12 cellular contexts compared by ENCODE assay signal in the genomic region with DNA sequence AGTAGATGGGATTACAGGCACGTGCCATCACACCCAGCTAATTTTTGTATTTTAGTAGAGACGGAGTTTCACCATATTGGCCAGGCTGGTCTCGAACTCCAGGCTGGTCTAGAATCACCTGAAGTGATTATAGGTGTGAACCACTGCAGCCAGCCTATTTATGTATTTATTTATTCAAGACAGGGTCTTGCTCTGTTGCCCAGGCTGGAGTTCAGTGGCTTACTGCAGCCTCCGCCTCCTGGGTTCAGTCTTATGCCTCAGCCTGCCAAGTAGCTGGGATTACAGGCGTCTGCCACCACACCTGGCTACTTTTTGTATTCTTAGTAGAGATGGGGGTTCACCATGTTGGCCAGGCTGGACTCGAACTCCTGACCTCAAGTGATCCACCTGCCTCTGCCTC. TPM values are rescaled to one million over a fixed set of nuclear protein-coding genes. Genes with fewer than 3 reads are reported as not detected.
DNase-seq lines count a peak whose midpoint lies in the region; ATAC-seq and TF ChIP-seq lines count a peak whose summit lies in the region.
"Not testable (repeated sequence)": the region's sequence is repeated elsewhere in the genome, so short reads cannot be mapped to it uniquely, and the experiment has no call there.
"Had no signal": no experiment of that assay in that cellular context is flagged by ENCODE, and none has a peak within 500 bp of the region (broad histone marks: within the 10 kb centered on the region; RNA-seq: fewer than 3 reads in every experiment).

No MANE protein-coding gene starts in this region.

- H3K9me2 ChIP-seq in GM23248 (ENCODE audit: insufficient read depth); SK-N-SH: not testable (repeated sequence)

- POLR2A ChIA-PET in SK-N-SH (lab: Yijun Ruan, JAX): interaction anchor here (0.7 kb wide), 2 partner anchors 13 to 19 kb away, joined by 3 read pairs; no protein-coding TSS in a partner anchor

- H3K36me3 Mint-ChIP-seq in activated T-helper 1 cell treated with anti-CD3 and anti-CD28 coated beads, Interleukin-12 subunit alpha, Interleukin-12 subunit beta, Interleukin-2, Interleukin-4 antibody, amounts not matched to agents 30 ng/mL and 10 ng/mL and 1 ng/mL, durations not matched to agents 14 hours and 24 hours and 36 hours (ENCODE audit: low read depth): peaks cover 41% of the 10 kb centered on the region
- peaks cover 25% of the 10 kb centered on the region for H3K36me3 Mint-ChIP-seq in chondrocyte (ENCODE audit: low read depth)
- peaks cover 27% of the 10 kb centered on the region for H3K36me3 Mint-ChIP-seq in osteocyte (ENCODE audit: unreplicated experiment)
- H3K36me3 Mint-ChIP-seq in stimulated activated naive B cell treated with anti-CD40 and anti-IgM and Interleukin-4, amounts not matched to agents 10 μg/mL and 1 μg/mL and 100 μg/mL, for 72 hours: peaks cover 45 to 69% of the 10 kb centered on the region in 2 donors

- H3K4me1 Mint-ChIP-seq in activated T-helper 1 cell treated with anti-CD3 and anti-CD28 coated beads, Interleukin-12 subunit alpha, Interleukin-12 subunit beta, Interleukin-2, Interleukin-4 antibody, amounts not matched to agents 30 ng/mL and 10 ng/mL and 1 ng/mL, durations not matched to agents 14 hours and 24 hours and 36 hours (ENCODE audit: low read depth): peaks cover 40% of the 10 kb centered on the region
- H3K4me1 Mint-ChIP-seq in chondrocyte (ENCODE audit: low read depth): peaks cover 70% of the 10 kb centered on the region
- peaks cover 44% of the 10 kb centered on the region for H3K4me1 Mint-ChIP-seq in osteocyte (ENCODE audit: unreplicated experiment)
- peaks cover 46 to 60% of the 10 kb centered on the region in 2 donors for H3K4me1 Mint-ChIP-seq in stimulated activated naive B cell treated with anti-CD40 and anti-IgM and Interleukin-4, amounts not matched to agents 10 μg/mL and 1 μg/mL and 100 μg/mL, for 72 hours

- peak overlapping the region; percentile 91 for H3K9ac ChIP-seq in GM23248
- peak overlapping the region; percentile 63 for H3K9ac ChIP-seq in SK-N-SH

- not testable (repeated sequence) for TF ChIP-seq EP300 in SK-N-SH (IDR thresholded peaks at IDR 0.05; ENCODE audit: borderline replicate concordance in 1 of 2, low read depth in 1 of 2, low read length in 1 of 2)

- H3K9me3 Mint-ChIP-seq in activated T-helper 1 cell treated with anti-CD3 and anti-CD28 coated beads, Interleukin-12 subunit alpha, Interleukin-12 subunit beta, Interleukin-2, Interleukin-4 antibody, amounts not matched to agents 30 ng/mL and 10 ng/mL and 1 ng/mL, durations not matched to agents 14 hours and 24 hours and 36 hours; chondrocyte (ENCODE audit: low read depth); osteocyte (ENCODE audit: unreplicated experiment); stimulated activated naive B cell treated with anti-CD40 and anti-IgM and Interleukin-4, amounts not matched to agents 10 μg/mL and 1 μg/mL and 100 μg/mL, for 72 hours: not testable (repeated sequence)

- CTCF ChIA-PET in SK-N-SH (lab: Yijun Ruan, JAX): interaction anchor here (0.7 to 5.6 kb wide), 4 partner anchors 12 to 26 kb away, joined by 3 to 55 read pairs (median 8); no protein-coding TSS in a partner anchor

- H3K4me2 ChIP-seq in GM23248 (ENCODE audit: unreplicated experiment): peak overlapping the region; percentile 13
- peak overlapping the region; percentile 41 for H3K4me2 ChIP-seq in SK-N-SH

- not testable (repeated sequence) for TF ChIP-seq RAD21 in SK-N-SH (IDR thresholded peaks at IDR 0.05; ENCODE audit: low read length)

- H3K27me3 Mint-ChIP-seq in activated T-helper 1 cell treated with anti-CD3 and anti-CD28 coated beads, Interleukin-12 subunit alpha, Interleukin-12 subunit beta, Interleukin-2, Interleukin-4 antibody, amounts not matched to agents 30 ng/mL and 10 ng/mL and 1 ng/mL, durations not matched to agents 14 hours and 24 hours and 36 hours (ENCODE audit: insufficient read depth); chondrocyte (ENCODE audit: low read depth); osteocyte (ENCODE audit: unreplicated experiment); stimulated activated naive B cell treated with anti-CD40 and anti-IgM and Interleukin-4, amounts not matched to agents 10 μg/mL and 1 μg/mL and 100 μg/mL, for 72 hours: not testable (repeated sequence)

- DNase-seq in GM23248; SK-N-SH; activated T-helper 1 cell treated with anti-CD3 and anti-CD28 coated beads, Interleukin-12 subunit alpha, Interleukin-12 subunit beta, Interleukin-2, Interleukin-4 antibody, amounts not matched to agents 30 ng/mL and 10 ng/mL and 1 ng/mL, durations not matched to agents 14 hours and 24 hours and 36 hours (ENCODE audit: low spot score); chondrocyte (ENCODE audit: low spot score); left ventricle myocardium inferior; osteocyte (ENCODE audit: extremely low spot score, unreplicated experiment); stimulated activated naive B cell treated with anti-CD40 and anti-IgM and Interleukin-4, amounts not matched to agents 10 μg/mL and 1 μg/mL and 100 μg/mL, for 72 hours: not testable (repeated sequence)

- H3F3A ChIP-seq in GM23248 (ENCODE audit: insufficient read depth) (peaks cover 50% of the 10 kb centered on the region), SK-N-SH (replicated peaks; ENCODE audit: insufficient read depth) (peaks cover 69% of the 10 kb centered on the region)

- H3K36me3 ChIP-seq in GM23248 (ENCODE audit: low read depth): peaks cover 18% of the 10 kb centered on the region; the same call in 1 of the 2 replicates
- peaks cover 27 to 45% of the 10 kb centered on the region in 2 experiments for H3K36me3 ChIP-seq in SK-N-SH (replicated peaks in 1 of 2; ENCODE audit: control insufficient read depth in 1 of 2, insufficient read depth in 2 of 2, low read length in 1 of 2)
- peaks cover 72% of the 10 kb centered on the region for H3K36me3 ChIP-seq in left ventricle myocardium inferior

- H3K27ac ChIP-seq in GM23248 (peak overlapping the region; percentile 99), SK-N-SH (ENCODE audit: low read depth in 2 of 2, low read length in 1 of 2) (peak overlapping the region; percentile 93 to 97), left ventricle myocardium inferior (replicated peaks) (peak overlapping the region; percentile 96)

- in situ Hi-C loops in GM23248 (cut with MboI): loop anchor here (25.0 kb wide), 1 partner anchor 635 kb away; no protein-coding TSS in a partner anchor

- peaks cover 95% of the 10 kb centered on the region for H3K79me2 ChIP-seq in GM23248 (ENCODE audit: insufficient read depth)
- peaks cover 71% of the 10 kb centered on the region for H3K79me2 ChIP-seq in SK-N-SH (ENCODE audit: insufficient read depth)

- H3K4me1 ChIP-seq in GM23248 (ENCODE audit: insufficient read depth): peaks cover 26% of the 10 kb centered on the region
- peaks cover 32 to 46% of the 10 kb centered on the region in 2 experiments for H3K4me1 ChIP-seq in SK-N-SH (ENCODE audit: control insufficient read depth in 1 of 2, insufficient read depth in 2 of 2, low read depth in 1 of 2, low read length in 1 of 2)
- H3K4me1 ChIP-seq in left ventricle myocardium inferior: peaks cover 76% of the 10 kb centered on the region

- H4K20me1 ChIP-seq in GM23248 (ENCODE audit: insufficient read depth); SK-N-SH (ENCODE audit: insufficient read depth): not testable (repeated sequence)

- intact Hi-C loops in activated T-helper 1 cell treated with anti-CD3 and anti-CD28 coated beads, Interleukin-12 subunit alpha, Interleukin-12 subunit beta, Interleukin-2, Interleukin-4 antibody, amounts not matched to agents 30 ng/mL and 10 ng/mL and 1 ng/mL, durations not matched to agents 14 hours and 24 hours and 36 hours (cut with micrococcal nuclease); left ventricle myocardium inferior (cut with micrococcal nuclease): not testable (repeated sequence)

- not testable (repeated sequence) for H3K9me3 ChIP-seq in GM23248 (ENCODE audit: low read depth); SK-N-SH; left ventricle myocardium inferior (replicated peaks)

- not testable (repeated sequence) for H3K4me3 Mint-ChIP-seq in activated T-helper 1 cell treated with anti-CD3 and anti-CD28 coated beads, Interleukin-12 subunit alpha, Interleukin-12 subunit beta, Interleukin-2, Interleukin-4 antibody, amounts not matched to agents 30 ng/mL and 10 ng/mL and 1 ng/mL, durations not matched to agents 14 hours and 24 hours and 36 hours; osteocyte (ENCODE audit: unreplicated experiment); stimulated activated naive B cell treated with anti-CD40 and anti-IgM and Interleukin-4, amounts not matched to agents 10 μg/mL and 1 μg/mL and 100 μg/mL, for 72 hours
- peak overlapping the region; percentile 51 for H3K4me3 Mint-ChIP-seq in chondrocyte (ENCODE audit: unreplicated experiment)

- H3K27me3 ChIP-seq in GM23248 (replicated peaks; ENCODE audit: insufficient read depth); SK-N-SH (ENCODE audit: insufficient read depth); left ventricle myocardium inferior (ENCODE audit: low read depth): not testable (repeated sequence)

- TF ChIP-seq CTCF in SK-N-SH (IDR thresholded peaks at IDR 0.05); chondrocyte (IDR thresholded peaks at IDR 0.05); left ventricle myocardium inferior (IDR thresholded peaks at IDR 0.05; ENCODE audit: borderline replicate concordance); osteocyte (IDR thresholded peaks at IDR 0.05): not testable (repeated sequence)

- H3K27ac Mint-ChIP-seq in activated T-helper 1 cell treated with anti-CD3 and anti-CD28 coated beads, Interleukin-12 subunit alpha, Interleukin-12 subunit beta, Interleukin-2, Interleukin-4 antibody, amounts not matched to agents 30 ng/mL and 10 ng/mL and 1 ng/mL, durations not matched to agents 14 hours and 24 hours and 36 hours: peak overlapping the region; percentile 3
- H3K27ac Mint-ChIP-seq in chondrocyte (ENCODE audit: unreplicated experiment) (peak overlapping the region; percentile 99), osteocyte (ENCODE audit: unreplicated experiment) (peak overlapping the region; percentile 34)
- H3K27ac Mint-ChIP-seq in stimulated activated naive B cell treated with anti-CD40 and anti-IgM and Interleukin-4, amounts not matched to agents 10 μg/mL and 1 μg/mL and 100 μg/mL, for 72 hours: peak overlapping the region; percentile 44

- not testable (repeated sequence) for H2AFZ ChIP-seq in GM23248; SK-N-SH (ENCODE audit: low read depth)

- not testable (repeated sequence) for ATAC-seq in stimulated activated naive B cell treated with anti-CD40 and anti-IgM and Interleukin-4, amounts not matched to agents 10 μg/mL and 1 μg/mL and 100 μg/mL, for 72 hours (replicated peaks)

- not testable (repeated sequence) for H3K4me3 ChIP-seq in GM23248; SK-N-SH (ENCODE audit: low read depth in 2 of 2, low read length in 1 of 2); left ventricle myocardium inferior

- 92 to 93% methylated on average over 6 of the region's 6 CpGs for WGBS in GM23248 (ENCODE audit: low coverage in 1 of 2, low lambda C conversion rate in 2 of 2, missing lambda C conversion rate in 2 of 2), 2 experiments
- 94% methylated on average over 6 of the region's 6 CpGs for WGBS in SK-N-SH (ENCODE audit: low lambda C conversion rate)

RNA-seq across cellular contexts. Expression of a gene that starts 5.0 kb away (rescaled TPM):
- total RNA-seq in GM23248 (2014; rRNA removed; shearing (Covaris generic)): 41.6 and 48.4 TPM in 2 replicates
- 132 and 136 TPM in 2 replicates for polyA plus RNA-seq in GM23248 (2016; fragmentation: Nextera tagmentation; extraction: Ambion mirVana)
- 65.7 and 91.8 TPM in 2 replicates for polyA plus RNA-seq in SK-N-SH (2012; rRNA removed)
- 55.7 and 67.8 TPM in 2 replicates for polyA plus RNA-seq in SK-N-SH (2012; cell fraction: cytosol; rRNA removed)
- 31.0 and 46.6 TPM in 2 replicates for polyA plus RNA-seq in SK-N-SH (2012; cell fraction: nucleus; rRNA removed)
- total RNA-seq in activated T-helper 1 cell treated with anti-CD3 and anti-CD28 coated beads, Interleukin-12 subunit alpha, Interleukin-12 subunit beta, Interleukin-2, Interleukin-4 antibody, amounts not matched to agents 30 ng/mL and 10 ng/mL and 1 ng/mL, durations not matched to agents 14 hours and 24 hours and 36 hours: 32.1 and 33.2 TPM in 2 replicates
- 28.8 to 31.3 TPM (median 29.1 TPM) in 3 replicates for total RNA-seq in chondrocyte
- total RNA-seq in left ventricle myocardium inferior: 31.4 TPM
- total RNA-seq in osteocyte: 24.0 and 24.6 TPM in 2 replicates

RNA-seq across cellular contexts. Expression of a gene that starts 6.4 kb away (rescaled TPM):
- total RNA-seq in GM23248 (2014; rRNA removed; shearing (Covaris generic)): 88.5 and 107 TPM in 2 replicates
- polyA plus RNA-seq in GM23248 (2016; fragmentation: Nextera tagmentation; extraction: Ambion mirVana): 177 and 182 TPM in 2 replicates
- polyA plus RNA-seq in SK-N-SH (2012; rRNA removed): 60.4 and 116 TPM in 2 replicates
- polyA plus RNA-seq in SK-N-SH (2012; cell fraction: cytosol; rRNA removed): 49.7 and 70.4 TPM in 2 replicates
- 173 and 199 TPM in 2 replicates for polyA plus RNA-seq in SK-N-SH (2012; cell fraction: nucleus; rRNA removed)
- 197 and 202 TPM in 2 replicates for total RNA-seq in activated T-helper 1 cell treated with anti-CD3 and anti-CD28 coated beads, Interleukin-12 subunit alpha, Interleukin-12 subunit beta, Interleukin-2, Interleukin-4 antibody, amounts not matched to agents 30 ng/mL and 10 ng/mL and 1 ng/mL, durations not matched to agents 14 hours and 24 hours and 36 hours
- total RNA-seq in chondrocyte: 71.6 to 94.9 TPM (median 72.4 TPM) in 3 replicates
- total RNA-seq in left ventricle myocardium inferior: 150 TPM
- total RNA-seq in osteocyte: 81.4 and 83.1 TPM in 2 replicates

RNA-seq across cellular contexts. Expression of a gene that starts 13.6 kb away (rescaled TPM):
- total RNA-seq in GM23248 (2014; rRNA removed; shearing (Covaris generic)): 1,238 and 1,432 TPM in 2 replicates
- 1,015 and 1,067 TPM in 2 replicates for polyA plus RNA-seq in GM23248 (2016; fragmentation: Nextera tagmentation; extraction: Ambion mirVana)
- polyA plus RNA-seq in SK-N-SH (2012; rRNA removed): 1,316 and 1,334 TPM in 2 replicates
- polyA plus RNA-seq in SK-N-SH (2012; cell fraction: cytosol; rRNA removed): 1,211 and 1,253 TPM in 2 replicates
- polyA plus RNA-seq in SK-N-SH (2012; cell fraction: nucleus; rRNA removed): 904 and 910 TPM in 2 replicates
- 913 and 933 TPM in 2 replicates for total RNA-seq in activated T-helper 1 cell treated with anti-CD3 and anti-CD28 coated beads, Interleukin-12 subunit alpha, Interleukin-12 subunit beta, Interleukin-2, Interleukin-4 antibody, amounts not matched to agents 30 ng/mL and 10 ng/mL and 1 ng/mL, durations not matched to agents 14 hours and 24 hours and 36 hours
- 1,165 to 1,556 TPM (median 1,179 TPM) in 3 replicates for total RNA-seq in chondrocyte
- total RNA-seq in left ventricle myocardium inferior: 365 TPM
- total RNA-seq in osteocyte: 1,241 and 1,304 TPM in 2 replicates

RNA-seq across cellular contexts. Expression of a gene that starts 17.3 kb away (rescaled TPM):
- not detected in 2 replicates for total RNA-seq in GM23248 (2014; rRNA removed; shearing (Covaris generic))
- not detected in 2 replicates for polyA plus RNA-seq in GM23248 (2016; fragmentation: Nextera tagmentation; extraction: Ambion mirVana)
- polyA plus RNA-seq in SK-N-SH (2012; rRNA removed): 1.0 and 1.6 TPM in 2 replicates
- 0.95 and 1.0 TPM in 2 replicates for polyA plus RNA-seq in SK-N-SH (2012; cell fraction: cytosol; rRNA removed)
- 1.4 and 3.0 TPM in 2 replicates for polyA plus RNA-seq in SK-N-SH (2012; cell fraction: nucleus; rRNA removed)
- total RNA-seq in activated T-helper 1 cell treated with anti-CD3 and anti-CD28 coated beads, Interleukin-12 subunit alpha, Interleukin-12 subunit beta, Interleukin-2, Interleukin-4 antibody, amounts not matched to agents 30 ng/mL and 10 ng/mL and 1 ng/mL, durations not matched to agents 14 hours and 24 hours and 36 hours: 0.10 TPM in 2 replicates
- total RNA-seq in chondrocyte: 0.36 to 0.57 TPM (median 0.41 TPM) in 3 replicates
- total RNA-seq in left ventricle myocardium inferior: 12.7 TPM
- total RNA-seq in osteocyte: not detected in 2 replicates
- total RNA-seq: activated T-cell treated with anti-CD3 and anti-CD28 coated beads, Interleukin-2, amount 50 U/mL, for 4 hours; IMR-90; mesenteric fat pad; NCI-H460 had no signal
- polyA plus RNA-seq: ovary had no signal

RNA-seq across cellular contexts. Expression of a gene that starts 18.5 kb away (rescaled TPM):
- total RNA-seq in GM23248 (2014; rRNA removed; shearing (Covaris generic)): 33.5 and 39.2 TPM in 2 replicates
- polyA plus RNA-seq in GM23248 (2016; fragmentation: Nextera tagmentation; extraction: Ambion mirVana) (79.9 and 83.4 TPM in 2 replicates), SK-N-SH (2012; rRNA removed) (56.8 and 170 TPM in 2 replicates)
- polyA plus RNA-seq in SK-N-SH (2012; cell fraction: cytosol; rRNA removed): 106 and 113 TPM in 2 replicates
- polyA plus RNA-seq in SK-N-SH (2012; cell fraction: nucleus; rRNA removed): 237 and 401 TPM in 2 replicates
- total RNA-seq in activated T-helper 1 cell treated with anti-CD3 and anti-CD28 coated beads, Interleukin-12 subunit alpha, Interleukin-12 subunit beta, Interleukin-2, Interleukin-4 antibody, amounts not matched to agents 30 ng/mL and 10 ng/mL and 1 ng/mL, durations not matched to agents 14 hours and 24 hours and 36 hours: 217 and 220 TPM in 2 replicates
- total RNA-seq in chondrocyte (46.4 to 53.3 TPM (median 47.4 TPM) in 3 replicates), left ventricle myocardium inferior (37.8 TPM), osteocyte (55.6 and 60.3 TPM in 2 replicates)

Comparison
In these comparisons a context has a peak if more than half of its experiments do, and no peak if none do; other contexts are left out.
1. H3K27ac Mint-ChIP-seq: peak in every context shown above with its lines; median percentile 99 in chondrocyte; 44 in stimulated activated naive B cell treated with anti-CD40 and anti-IgM and Interleukin-4, amounts not matched to agents 10 μg/mL and 1 μg/mL and 100 μg/mL, for 72 hours; 34 in osteocyte; 3 in activated T-helper 1 cell treated with anti-CD3 and anti-CD28 coated beads, Interleukin-12 subunit alpha, Interleukin-12 subunit beta, Interleukin-2, Interleukin-4 antibody, amounts not matched to agents 30 ng/mL and 10 ng/mL and 1 ng/mL, durations not matched to agents 14 hours and 24 hours and 36 hours.